ENCODE assay signal across 23 cellular contexts in genomic region chr13:73932091-73932490, GRCh38.
DNase-seq lines count a peak whose midpoint lies in the region; ATAC-seq, FAIRE-seq and TF ChIP-seq lines count a peak whose summit lies in the region.
"Had no signal": no experiment of that assay in that cellular context is flagged by ENCODE, and none has a peak within 500 bp of the region (broad histone marks: within the 10 kb centered on the region; RNA-seq: fewer than 3 reads in every experiment).

No MANE protein-coding gene starts in this region.

- H3K4me3 ChIP-seq in CD8-positive, alpha-beta T cell (ENCODE audit: low read depth, low read length) = no peak overlapping the region
- no peak overlapping the region for H3K4me3 ChIP-seq in prostate gland
- H3K4me3 ChIP-seq: SJSA1, skin epidermis, tibial artery had no signal

- peaks cover 14% of the 10 kb centered on the region for H3K4me1 ChIP-seq in CD8-positive, alpha-beta T cell (ENCODE audit: insufficient read depth, low read length)
- no peaks in the 10 kb centered on the region for H3K4me1 ChIP-seq in prostate gland (replicated peaks)

- no peak for TF ChIP-seq CTCF in CD8-positive, alpha-beta T cell (IDR thresholded peaks at IDR 0.05)
- TF ChIP-seq CTCF in prostate gland (IDR thresholded peaks at IDR 0.05) = no peak

- no peaks in the 10 kb centered on the region for H3K27me3 Mint-ChIP-seq in CD8-positive, alpha-beta T cell (ENCODE audit: low read depth)
- H3K27me3 Mint-ChIP-seq in activated T-helper 17 cell treated with anti-CD3 and anti-CD28 coated beads, Interleukin-2, amount 50 U/mL, for 72 hours = no peaks in the 10 kb centered on the region
- H3K27me3 Mint-ChIP-seq: CD8-positive, alpha-beta memory T cell had no signal

- peaks cover 67% of the 10 kb centered on the region for H3K4me1 Mint-ChIP-seq in CD8-positive, alpha-beta T cell (ENCODE audit: low read depth)
- H3K4me1 Mint-ChIP-seq in activated T-helper 17 cell treated with anti-CD3 and anti-CD28 coated beads, Interleukin-2, amount 50 U/mL, for 72 hours = peaks cover 19% of the 10 kb centered on the region
- H3K4me1 Mint-ChIP-seq: H9 had no signal

- FAIRE-seq in GM12891 (lab: Jason Lieb, UNC) (peak; percentile 35), islet of Langerhans (lab: Jason Lieb, UNC) (peak; percentile 65)

- H3K9me3 Mint-ChIP-seq in CD8-positive, alpha-beta T cell = no peaks in the 10 kb centered on the region
- H3K9me3 Mint-ChIP-seq in activated T-helper 17 cell treated with anti-CD3 and anti-CD28 coated beads, Interleukin-2, amount 50 U/mL, for 72 hours = no peaks in the 10 kb centered on the region
- H3K9me3 Mint-ChIP-seq: CD8-positive, alpha-beta memory T cell; H9; nephron progenitor cell had no signal

- peak overlapping the region; percentile 33 for H3K27ac Mint-ChIP-seq in CD8-positive, alpha-beta T cell
- H3K27ac Mint-ChIP-seq in activated T-helper 17 cell treated with anti-CD3 and anti-CD28 coated beads, Interleukin-2, amount 50 U/mL, for 72 hours = peak overlapping the region; percentile 8
- H3K27ac Mint-ChIP-seq: H9, mesothelial cell of epicardium, nephron progenitor cell had no signal

- intact Hi-C loops in CD8-positive, alpha-beta T cell (cut with DNase I, micrococcal nuclease) = loop anchor here in 1 of 2 experiments (5.0 kb wide), 1 partner anchor 1395 kb away; no protein-coding TSS in a partner anchor
- intact Hi-C loops in prostate gland (cut with DNase I) = no loop called here

- DNase-seq in CD8-positive, alpha-beta T cell = no peak
- DNase-seq in GM12891 (ENCODE audit: insufficient read length, low spot score) (no peak), AG20443 (ENCODE audit: low spot score) (no peak), prostate gland (ENCODE audit: low spot score) (no peak), DMS53 treated with DMSO at 0.1 percent for 48 hours (lab: John Stamatoyannopoulos, UW; ENCODE audit: unreplicated experiment) (no peak)
- DNase-seq: activated gamma-delta T cell; CD8-positive, alpha-beta memory T cell; effector memory CD4-positive, alpha-beta T cell; H9; NCI-H1092 treated with DMSO at 0.1 percent for 48 hours; NCI-H2029; NCI-H226; nephron progenitor cell; stimulated activated CD4-positive, alpha-beta T cell treated with anti-CD3 and anti-CD28 coated beads, Interleukin-2, amount 100 ng/mL, for 24 hours; stimulated activated naive CD4-positive, alpha-beta T cell; tibial artery; WERI-Rb-1 had no signal

- WGBS in prostate gland = 75% methylated on average over 2 of the region's 2 CpGs

- H3K27me3 ChIP-seq in CD8-positive, alpha-beta T cell (ENCODE audit: insufficient read depth, low read length) = no peaks in the 10 kb centered on the region
- no peaks in the 10 kb centered on the region for H3K27me3 ChIP-seq in prostate gland (replicated peaks; ENCODE audit: insufficient read depth)
- H3K27me3 ChIP-seq: SJSA1, tibial artery had no signal

- ATAC-seq in CD8-positive, alpha-beta T cell = peak; percentile 49
- ATAC-seq in activated T-helper 17 cell treated with anti-CD3 and anti-CD28 coated beads, Interleukin-2, amount 50 U/mL, for 72 hours (replicated peaks) = peak; percentile 93
- ATAC-seq: Panc1 had no signal

- POLR2A ChIA-PET in CD8-positive, alpha-beta T cell (lab: Charles Lee) = no interaction called here

- no peak overlapping the region for H3K27ac ChIP-seq in CD8-positive, alpha-beta T cell (ENCODE audit: low read depth, low read length)
- no peak overlapping the region for H3K27ac ChIP-seq in prostate gland
- H3K27ac ChIP-seq: SJSA1, skin epidermis, tibial artery, WERI-Rb-1 had no signal

- peaks cover 38% of the 10 kb centered on the region for H3K36me3 Mint-ChIP-seq in CD8-positive, alpha-beta T cell
- H3K36me3 Mint-ChIP-seq in activated T-helper 17 cell treated with anti-CD3 and anti-CD28 coated beads, Interleukin-2, amount 50 U/mL, for 72 hours (ENCODE audit: low read depth) = peaks cover 24% of the 10 kb centered on the region

- TF ChIP-seq POLR2A in GM12891 (IDR thresholded peaks at IDR 0.05; ENCODE audit: low read depth, low read length) = no peak
- no peak for TF ChIP-seq POLR2A in prostate gland (IDR thresholded peaks at IDR 0.05)

- H3K36me3 ChIP-seq in CD8-positive, alpha-beta T cell (ENCODE audit: insufficient read depth, low read length) = no peaks in the 10 kb centered on the region
- H3K36me3 ChIP-seq in prostate gland = no peaks in the 10 kb centered on the region
- H3K36me3 ChIP-seq: SJSA1, tibial artery, WERI-Rb-1 had no signal

- no peaks in the 10 kb centered on the region for H3K9me3 ChIP-seq in CD8-positive, alpha-beta T cell (ENCODE audit: low read length)
- H3K9me3 ChIP-seq in prostate gland = no peaks in the 10 kb centered on the region
- H3K9me3 ChIP-seq: SJSA1, tibial artery had no signal

- no peak overlapping the region for H3K4me3 Mint-ChIP-seq in CD8-positive, alpha-beta T cell
- peak overlapping the region; percentile 9 for H3K4me3 Mint-ChIP-seq in activated T-helper 17 cell treated with anti-CD3 and anti-CD28 coated beads, Interleukin-2, amount 50 U/mL, for 72 hours
- H3K4me3 Mint-ChIP-seq: H9, mesothelial cell of epicardium, nephron progenitor cell had no signal

- CTCF ChIA-PET in CD8-positive, alpha-beta T cell (lab: Charles Lee) = no interaction called here

TF ChIP-seq in GM12891, 5 proteins besides CTCF, POLR2A, EP300 and RAD21:
- TF ChIP-seq SPI1 (IDR thresholded peaks at IDR 0.05; ENCODE audit: low read depth, low read length) (no peak), PAX5 (IDR thresholded peaks at IDR 0.05; ENCODE audit: insufficient read depth, low read length, severe bottlenecking) (no peak), POU2F2 (IDR thresholded peaks at IDR 0.05; ENCODE audit: low read depth, low read length) (no peak), TAF1 (IDR thresholded peaks at IDR 0.05; ENCODE audit: low read depth, low read length) (no peak)
